ENCODE assay signal across 7 cellular contexts in genomic region chr9:127825319-127826051, GRCh38. TPM values are rescaled to one million over a fixed set of nuclear protein-coding genes. Genes with fewer than 3 reads are reported as not detected.
DNase-seq lines count a peak whose midpoint lies in the region; ATAC-seq and TF ChIP-seq lines count a peak whose summit lies in the region.
"Had no signal": no experiment of that assay in that cellular context is flagged by ENCODE, and none has a peak within 500 bp of the region (broad histone marks: within the 10 kb centered on the region; RNA-seq: fewer than 3 reads in every experiment).

No MANE protein-coding gene starts in this region.

- no peaks in the 10 kb centered on the region for H3K4me1 ChIP-seq in CD8-positive, alpha-beta T cell (ENCODE audit: insufficient read depth, low read length)
- H3K4me1 ChIP-seq in Peyer's patch: peaks cover 0 to 22% (median 0%) of the 10 kb centered on the region in 4 donors

- H3K4me1 Mint-ChIP-seq in CD8-positive, alpha-beta T cell (ENCODE audit: low read depth): peaks cover 1% of the 10 kb centered on the region

- CTCF ChIA-PET in CD8-positive, alpha-beta T cell (lab: Charles Lee): interaction anchor here (1.2 to 1.5 kb wide), 3 partner anchors 12 to 211 kb away, joined by 3 to 7 read pairs (median 3); no protein-coding TSS in a partner anchor

- H3K27ac ChIP-seq in CD8-positive, alpha-beta T cell (ENCODE audit: low read depth, low read length): no peak overlapping the region
- H3K27ac ChIP-seq in Peyer's patch: peak overlapping the region in 2 of 4 donors; percentile 10 to 19

- no peaks in the 10 kb centered on the region for H3K9me3 ChIP-seq in CD8-positive, alpha-beta T cell (ENCODE audit: low read length)
- no peaks in the 10 kb centered on the region for H3K9me3 ChIP-seq in Peyer's patch

- H3K36me3 Mint-ChIP-seq in CD8-positive, alpha-beta T cell: peaks cover 10% of the 10 kb centered on the region

- no peak for DNase-seq in CD8-positive, alpha-beta T cell
- DNase-seq in Peyer's patch (peak; percentile 35 to 71 (median 70)), kidney tubule cell (ENCODE audit: low spot score) (peak; percentile 36), mesenteric fat pad (ENCODE audit: low spot score) (no peak)
- no peak for DNase-seq in activated CD4-positive, alpha-beta T cell treated with anti-CD3 and anti-CD28 coated beads for 4 hours
- DNase-seq in activated CD4-positive, alpha-beta T cell treated with anti-CD3 and anti-CD28 coated beads, Interleukin-2, amount 50 U/mL, for 1 hour: no peak
- DNase-seq: NCI-H1105 had no signal

- TF ChIP-seq POLR2A in Peyer's patch (IDR thresholded peaks at IDR 0.05): no peak

- POLR2A ChIA-PET in CD8-positive, alpha-beta T cell (lab: Charles Lee): no interaction called here

- H3K27me3 Mint-ChIP-seq in CD8-positive, alpha-beta T cell (ENCODE audit: low read depth): no peaks in the 10 kb centered on the region

- ATAC-seq in CD8-positive, alpha-beta T cell: no peak

- H3K27me3 ChIP-seq in CD8-positive, alpha-beta T cell (ENCODE audit: insufficient read depth, low read length): no peaks in the 10 kb centered on the region
- no peaks in the 10 kb centered on the region for H3K27me3 ChIP-seq in Peyer's patch

- no peaks in the 10 kb centered on the region for H3K36me3 ChIP-seq in CD8-positive, alpha-beta T cell (ENCODE audit: insufficient read depth, low read length)
- no peaks in the 10 kb centered on the region for H3K36me3 ChIP-seq in Peyer's patch

- intact Hi-C loops in CD8-positive, alpha-beta T cell (cut with DNase I, micrococcal nuclease): no loop called here

- TF ChIP-seq CTCF in CD8-positive, alpha-beta T cell (IDR thresholded peaks at IDR 0.05): no peak
- TF ChIP-seq CTCF in Peyer's patch (IDR thresholded peaks at IDR 0.05): peak in 5 of 6 experiments; percentile 4 to 47 (median 43)

- H3K4me3 Mint-ChIP-seq in CD8-positive, alpha-beta T cell: no peak overlapping the region

- no peaks in the 10 kb centered on the region for H3K9me3 Mint-ChIP-seq in CD8-positive, alpha-beta T cell

- no peak overlapping the region for H3K4me3 ChIP-seq in CD8-positive, alpha-beta T cell (ENCODE audit: low read depth, low read length)
- H3K4me3 ChIP-seq in Peyer's patch: no peak overlapping the region

- H3K27ac Mint-ChIP-seq in CD8-positive, alpha-beta T cell: peak overlapping the region; percentile 55

RNA-seq across cellular contexts. Expression of gene FPGS, which starts 22.8 kb away (rescaled TPM):
- total RNA-seq in CD8-positive, alpha-beta T cell: 10 to 100 TPM; 91.9 to 95.3 TPM
- total RNA-seq in Peyer's patch: 100 to 1,000 TPM in 1 of 4 donors, 10 to 100 TPM in 3; 46.1 to 105 (median 71.5) TPM
- total RNA-seq in mesenteric fat pad: 108 TPM

RNA-seq across cellular contexts. Expression of gene ENG, which starts 29.0 kb away (rescaled TPM):
- 1 to 10 TPM; 2.6 to 3.0 TPM for total RNA-seq in CD8-positive, alpha-beta T cell
- 10 to 100 TPM in 3 of 4 donors, 1 to 10 TPM in 1; 7.0 to 49.5 (median 25.0) TPM for total RNA-seq in Peyer's patch
- total RNA-seq in mesenteric fat pad: 243 TPM

RNA-seq across cellular contexts. Expression of gene CDK9, which starts 39.7 kb away (rescaled TPM):
- total RNA-seq in CD8-positive, alpha-beta T cell: 100 to 1,000 TPM; 116 to 120 TPM
- total RNA-seq in Peyer's patch (100 to 1,000 TPM in 1 of 4 donors, 10 to 100 TPM in 3; 53.6 to 116 (median 83.9) TPM), mesenteric fat pad (105 TPM)

RNA-seq across cellular contexts. Expression of gene SH2D3C, which starts 47.0 kb away (rescaled TPM):
- total RNA-seq in CD8-positive, alpha-beta T cell: 1 to 10 TPM; 5.9 to 6.4 TPM
- total RNA-seq in Peyer's patch (10 to 100 TPM in 1 of 4 donors, 1 to 10 TPM in 3; 1.4 to 22.3 (median 4.1) TPM), mesenteric fat pad (28.1 TPM)

RNA-seq across cellular contexts. Expression of gene AK1, which starts 52.0 kb away (rescaled TPM):
- total RNA-seq in CD8-positive, alpha-beta T cell: 10 to 100 TPM; 34.8 to 35.2 TPM
- total RNA-seq in Peyer's patch (10 to 100 TPM in 3 of 4 donors, 1 to 10 TPM in 1; 2.5 to 22.3 (median 18.4) TPM), mesenteric fat pad (68.3 TPM)

Comparison
In these comparisons a context has a peak if more than half of its experiments do, and no peak if none do; other contexts are left out.
1. DNase-seq: peak in Peyer's patch (3 of 3) and kidney tubule cell (single experiment); none in CD8-positive, alpha-beta T cell (0 of 7), activated CD4-positive, alpha-beta T cell treated with anti-CD3 and anti-CD28 coated beads for 4 hours (0 of 2), activated CD4-positive, alpha-beta T cell treated with anti-CD3 and anti-CD28 coated beads, Interleukin-2, amount 50 U/mL, for 1 hour (single experiment) and mesenteric fat pad (single experiment).